ENCODE assay signal across 9 cellular contexts in genomic region chr1:186974774-186975181, GRCh38.
A peak's percentile ranks its signal among the peaks of the same experiment; 100 is the strongest.
DNase-seq lines count a peak whose midpoint lies in the region; TF ChIP-seq lines count a peak whose summit lies in the region.
"Had no signal": no experiment of that assay in that cellular context is flagged by ENCODE, and none has a peak within 500 bp of the region (broad histone marks: within the 10 kb centered on the region; RNA-seq: fewer than 3 reads in every experiment).

No MANE protein-coding gene starts in this region.

- no peak for TF ChIP-seq POLR2A in transverse colon (IDR thresholded peaks at IDR 0.05)

- H3K9me3 ChIP-seq in GM23248 (ENCODE audit: low read depth) (no peaks in the 10 kb centered on the region), transverse colon (no peaks in the 10 kb centered on the region)
- H3K9me3 ChIP-seq: esophagus squamous epithelium had no signal

- H4K20me1 ChIP-seq in GM23248 (ENCODE audit: insufficient read depth), result no peaks in the 10 kb centered on the region

- 0 to 2% methylated on average over 3 of the region's 3 CpGs for WGBS in GM23248 (ENCODE audit: low coverage in 1 of 2, low lambda C conversion rate in 2 of 2, missing lambda C conversion rate in 2 of 2), 2 experiments
- 40 to 45% methylated on average over 3 of the region's 3 CpGs for WGBS in transverse colon (ENCODE audit: low coverage in 1 of 2), 2 donors

- H3K9ac ChIP-seq in GM23248, result peak overlapping the region; percentile 43

- H3K27ac ChIP-seq in GM23248 (peak overlapping the region; percentile 66), transverse colon (peak overlapping the region; percentile 55 to 61 (median 60))

- H3K9me2 ChIP-seq in GM23248 (ENCODE audit: insufficient read depth), result no peaks in the 10 kb centered on the region

- intact Hi-C loops in transverse colon (cut with DNase I; ENCODE audit: low total_unique reads), result no loop called here

- H3K4me1 ChIP-seq in GM23248 (ENCODE audit: insufficient read depth) (peaks cover 14% of the 10 kb centered on the region), transverse colon (peaks cover 0 to 12% (median 3%) of the 10 kb centered on the region in 4 donors)

- H3K4me2 ChIP-seq in GM23248 (ENCODE audit: unreplicated experiment), result peak overlapping the region; percentile 79

- no peaks in the 10 kb centered on the region for H3K79me2 ChIP-seq in GM23248 (ENCODE audit: insufficient read depth)

- TF ChIP-seq EP300 in transverse colon (IDR thresholded peaks at IDR 0.05; ENCODE audit: low read depth), result no peak

- TF ChIP-seq CTCF in WI38 (IDR thresholded peaks at IDR 0.05; ENCODE audit: low read depth, low read length) (no peak), transverse colon (IDR thresholded peaks at IDR 0.05) (no peak)

- H3K27me3 ChIP-seq in GM23248 (replicated peaks; ENCODE audit: insufficient read depth), result no peaks in the 10 kb centered on the region
- H3K27me3 ChIP-seq in transverse colon, result no peaks in the 10 kb centered on the region
- H3K27me3 ChIP-seq: esophagus squamous epithelium had no signal

- no peaks in the 10 kb centered on the region for H3K36me3 ChIP-seq in GM23248 (ENCODE audit: low read depth)
- no peaks in the 10 kb centered on the region for H3K36me3 ChIP-seq in transverse colon
- H3K36me3 ChIP-seq: esophagus squamous epithelium had no signal

- DNase-seq in GM23248, result peak; percentile 97
- DNase-seq in glomerular visceral epithelial cell (ENCODE audit: extremely low spot score), result peak; percentile 56
- no peak for DNase-seq in transverse colon
- DNase-seq in NCI-H345 (lab: John Stamatoyannopoulos, UW), result no peak
- no peak for DNase-seq in GF-D8 (lab: John Stamatoyannopoulos, UW)
- DNase-seq in effector CD8-positive, alpha-beta T cell (lab: John Stamatoyannopoulos, UW), result no peak
- DNase-seq: esophagus squamous epithelium; NK-92 treated with Interleukin-12 subunit alpha and Interleukin-12 subunit beta, amount 100 ng/mL, for 24 hours had no signal

- H2AFZ ChIP-seq in GM23248, result peak overlapping the region; percentile 33

- H3F3A ChIP-seq in GM23248 (ENCODE audit: insufficient read depth), result peaks cover 19% of the 10 kb centered on the region

- H3K4me3 ChIP-seq in GM23248 (peak overlapping the region; percentile 51), WI38 (ENCODE audit: low read depth, low read length) (peak overlapping the region; percentile 25; the same call in 1 of the 2 replicates), transverse colon (no peak overlapping the region)
- H3K4me3 ChIP-seq: esophagus squamous epithelium had no signal

- in situ Hi-C loops in GM23248 (cut with MboI) (no loop called here), transverse colon (cut with MboI; ENCODE audit: low pct_ligation_motif_present in 1 of 4, low pct_unique_long_range_greater_than_20kb in 1 of 4, low sequenced_read_pairs in 3 of 4) (loop anchor here in 2 of 4 donors (25.0 kb wide), 2 partner anchors 262 to 362 kb away; no protein-coding TSS in a partner anchor)

Comparison
In these comparisons a context has a peak if more than half of its experiments do, and no peak if none do; other contexts are left out.
1. DNase-seq: peak in GM23248 (single experiment) and glomerular visceral epithelial cell (single experiment); none in transverse colon (single experiment), NCI-H345 (single experiment), GF-D8 (single experiment) and effector CD8-positive, alpha-beta T cell (single experiment).
2. H3K4me3 ChIP-seq: peak in GM23248 (single experiment) and WI38 (single experiment); none in transverse colon (0 of 4).